8 cellular contexts compared by ENCODE assay signal in the genomic region with DNA sequence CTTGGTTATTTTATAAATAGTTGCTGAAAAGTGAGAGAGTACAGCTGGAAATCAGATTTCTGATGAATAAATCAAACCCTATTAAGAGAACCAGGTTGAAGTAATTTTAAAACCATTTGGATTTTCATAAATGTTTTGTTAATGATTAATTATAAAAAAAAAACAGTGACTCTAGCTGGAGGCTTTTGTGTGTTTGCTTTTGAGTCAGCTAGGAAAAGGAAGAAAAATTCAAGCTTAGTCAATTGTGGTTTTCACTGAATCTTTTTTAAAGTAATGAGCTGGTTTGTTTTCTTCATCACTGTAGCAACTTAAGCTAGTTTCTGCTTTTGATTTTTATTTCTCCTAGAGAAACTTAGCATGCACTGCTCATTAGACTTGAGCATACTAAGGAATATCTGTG. TPM values are rescaled to one million over a fixed set of nuclear protein-coding genes. Genes with fewer than 3 reads are reported as not detected.
DNase-seq lines count a peak whose midpoint lies in the region; ATAC-seq lines count a peak whose summit lies in the region.
"Not testable (repeated sequence)": the region's sequence is repeated elsewhere in the genome, so short reads cannot be mapped to it uniquely, and the experiment has no call there.

No MANE protein-coding gene starts in this region.

- ATAC-seq in GM18508 (IDR thresholded peaks at IDR 0.05; ENCODE audit: insufficient read depth, unreplicated experiment), result peak; percentile 60
- ATAC-seq in HG02938 (IDR thresholded peaks at IDR 0.05; ENCODE audit: unreplicated experiment), result peak; percentile 34
- peak; percentile 24 to 45 for ATAC-seq in activated T-cell treated with anti-CD3 and anti-CD28 coated beads, Interleukin-2, amount 50 U/mL, for 72 hours (replicated peaks in 1 of 2)

- H3K4me1 Mint-ChIP-seq in activated T-cell treated with anti-CD3 and anti-CD28 coated beads, Interleukin-2, amount 50 U/mL, for 72 hours (ENCODE audit: low read depth), result peaks cover 20% of the 10 kb centered on the region
- H3K4me1 Mint-ChIP-seq in dendritic cell treated with granulocyte-macrophage colony-stimulating factor and Interleukin-4, amounts not matched to agents 40 ng/mL and 50 ng/mL, for 4 days (ENCODE audit: low read depth), result peaks cover 24% of the 10 kb centered on the region

- not testable (repeated sequence) for H3K27me3 ChIP-seq in skeletal muscle satellite cell (ENCODE audit: control insufficient read depth, insufficient read depth, low read length)

- H3K4me3 Mint-ChIP-seq in activated T-cell treated with anti-CD3 and anti-CD28 coated beads, Interleukin-2, amount 50 U/mL, for 72 hours, result peak overlapping the region in 1 of 2 donors; percentile 58
- not testable (repeated sequence) for H3K4me3 Mint-ChIP-seq in dendritic cell treated with granulocyte-macrophage colony-stimulating factor and Interleukin-4, amounts not matched to agents 40 ng/mL and 50 ng/mL, for 4 days

- peak overlapping the region; percentile 49 for H3K27ac Mint-ChIP-seq in activated T-cell treated with anti-CD3 and anti-CD28 coated beads, Interleukin-2, amount 50 U/mL, for 72 hours
- peak overlapping the region; percentile 91 for H3K27ac Mint-ChIP-seq in dendritic cell treated with granulocyte-macrophage colony-stimulating factor and Interleukin-4, amounts not matched to agents 40 ng/mL and 50 ng/mL, for 4 days

- peak overlapping the region; percentile 62 for H3K4me2 ChIP-seq in skeletal muscle satellite cell (ENCODE audit: low read length)

- H3K4me1 ChIP-seq in skeletal muscle satellite cell (ENCODE audit: control insufficient read depth, insufficient read depth, low read length), result peaks cover 19% of the 10 kb centered on the region

- intact Hi-C loops in dendritic cell treated with granulocyte-macrophage colony-stimulating factor and Interleukin-4, amounts not matched to agents 40 ng/mL and 50 ng/mL, for 4 days (cut with micrococcal nuclease), result not testable (repeated sequence)

- DNase-seq in ACHN, result peak; percentile 24
- DNase-seq in NOMO-1 treated with DMSO at 0.1 percent for 48 hours (lab: John Stamatoyannopoulos, UW; ENCODE audit: unreplicated experiment), result peak; percentile 6
- DNase-seq in activated T-cell treated with anti-CD3 and anti-CD28 coated beads, Interleukin-2, amount 50 U/mL, for 72 hours, result not testable (repeated sequence)
- DNase-seq in kidney glomerular epithelial cell (lab: John Stamatoyannopoulos, UW), result peak; percentile 65

- H3K9me3 Mint-ChIP-seq in activated T-cell treated with anti-CD3 and anti-CD28 coated beads, Interleukin-2, amount 50 U/mL, for 72 hours; dendritic cell treated with granulocyte-macrophage colony-stimulating factor and Interleukin-4, amounts not matched to agents 40 ng/mL and 50 ng/mL, for 4 days: not testable (repeated sequence)

- not testable (repeated sequence) for H3K36me3 Mint-ChIP-seq in activated T-cell treated with anti-CD3 and anti-CD28 coated beads, Interleukin-2, amount 50 U/mL, for 72 hours (ENCODE audit: insufficient read depth in 2 of 2); dendritic cell treated with granulocyte-macrophage colony-stimulating factor and Interleukin-4, amounts not matched to agents 40 ng/mL and 50 ng/mL, for 4 days (ENCODE audit: low read depth)

- in situ Hi-C loops in ACHN (cut with HindIII; ENCODE audit: low pct_ligation_motif_present, low pct_unique_long_range_greater_than_20kb, low sequenced_read_pairs), result not testable (repeated sequence)

- H3K9ac ChIP-seq in skeletal muscle satellite cell (ENCODE audit: low read depth, low read length), result peak overlapping the region; percentile 64

- H3K9me3 ChIP-seq in skeletal muscle satellite cell (replicated peaks; ENCODE audit: low read length), result not testable (repeated sequence)

- not testable (repeated sequence) for H3K27me3 Mint-ChIP-seq in activated T-cell treated with anti-CD3 and anti-CD28 coated beads, Interleukin-2, amount 50 U/mL, for 72 hours (ENCODE audit: low read depth); dendritic cell treated with granulocyte-macrophage colony-stimulating factor and Interleukin-4, amounts not matched to agents 40 ng/mL and 50 ng/mL, for 4 days

- H3K4me3 ChIP-seq in skeletal muscle satellite cell (ENCODE audit: low read length), result not testable (repeated sequence)

- not testable (repeated sequence) for H3K36me3 ChIP-seq in skeletal muscle satellite cell (ENCODE audit: insufficient read depth, low read length)

RNA-seq across cellular contexts. Expression of a gene that starts 34.2 kb away (rescaled TPM):
- total RNA-seq in activated T-cell treated with anti-CD3 and anti-CD28 coated beads, Interleukin-2, amount 50 U/mL, for 72 hours, result 1 to 10 TPM; 7.0 to 7.2 TPM
- 3.7 and 4.1 TPM in 2 replicates for total RNA-seq in skeletal muscle satellite cell (2012; rRNA removed)
